ENCODE assay signal across 1 cellular context in genomic region chr3:119305271-119305670, GRCh38.
TF ChIP-seq lines count a peak whose summit lies in the region.

No MANE protein-coding gene starts in this region.

TF ChIP-seq in IMR-90, 13 proteins besides CTCF, POLR2A, EP300 and RAD21:
- TF ChIP-seq RFX5 (IDR thresholded peaks at IDR 0.05; ENCODE audit: low read depth, low read length) (no peak), CEBPB (IDR thresholded peaks at IDR 0.05; ENCODE audit: low read depth, low read length) (no peak), FOS (IDR thresholded peaks at IDR 0.05; ENCODE audit: low read depth, low read length) (no peak), MAZ (IDR thresholded peaks at IDR 0.05; ENCODE audit: borderline replicate concordance, low read depth, low read length) (no peak), MAFK (IDR thresholded peaks at IDR 0.05; ENCODE audit: low read depth, low read length) (no peak), SMC3 (IDR thresholded peaks at IDR 0.05; ENCODE audit: low read depth, low read length) (no peak)
